In the genomic region with DNA sequence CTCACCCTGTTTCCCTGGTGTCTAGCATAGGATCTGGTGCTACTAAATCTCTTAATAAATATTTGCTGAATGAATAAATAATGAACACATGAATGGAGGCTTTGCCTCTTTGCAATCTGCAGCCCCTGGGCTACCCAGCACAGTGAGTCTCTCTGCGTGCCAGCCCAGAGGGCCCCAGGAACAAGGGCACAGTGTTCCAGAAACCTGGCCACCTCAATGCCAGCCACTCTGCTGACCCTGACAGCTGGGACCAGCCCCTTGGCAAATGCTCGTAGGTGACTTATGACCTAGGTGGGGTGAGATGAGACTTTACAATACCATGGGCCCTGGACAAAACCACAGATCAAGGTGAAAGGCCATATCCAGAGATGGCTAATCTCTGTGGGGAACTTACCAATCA, we compare ENCODE assay signal across 11 cellular contexts. TPM values are rescaled to one million over a fixed set of nuclear protein-coding genes. Genes with fewer than 3 reads are reported as not detected.
DNase-seq lines count a peak whose midpoint lies in the region; ATAC-seq and TF ChIP-seq lines count a peak whose summit lies in the region.
"Had no signal": no experiment of that assay in that cellular context is flagged by ENCODE, and none has a peak within 500 bp of the region (broad histone marks: within the 10 kb centered on the region; RNA-seq: fewer than 3 reads in every experiment).

No MANE protein-coding gene starts in this region.

- H3K9me3 Mint-ChIP-seq in activated naive CD8-positive, alpha-beta T cell treated with anti-CD3 and anti-CD28 coated beads, Interleukin-2, amount 10 ng/mL, durations not matched to agents 7 days and 5 days, result no peaks in the 10 kb centered on the region

- peak overlapping the region; percentile 55 for H3K9ac ChIP-seq in GM23248

- in situ Hi-C loops in GM23248 (cut with MboI), result no loop called here

- 43 to 48% methylated on average over 2 of the region's 2 CpGs for WGBS in GM23248 (ENCODE audit: low coverage in 1 of 2, low lambda C conversion rate in 2 of 2, missing lambda C conversion rate in 2 of 2), 2 experiments
- WGBS in spleen, 5 donors, result 62 to 70% (median 63%) methylated on average over 2 of the region's 2 CpGs

- H3K36me3 Mint-ChIP-seq in activated naive CD8-positive, alpha-beta T cell treated with anti-CD3 and anti-CD28 coated beads, Interleukin-2, amount 10 ng/mL, durations not matched to agents 7 days and 5 days, result peaks cover 23% of the 10 kb centered on the region

- no peaks in the 10 kb centered on the region for H3K27me3 Mint-ChIP-seq in activated naive CD8-positive, alpha-beta T cell treated with anti-CD3 and anti-CD28 coated beads, Interleukin-2, amount 10 ng/mL, durations not matched to agents 7 days and 5 days

- peak overlapping the region; percentile 74 for H3K4me2 ChIP-seq in GM23248 (ENCODE audit: unreplicated experiment)

- H3K27me3 ChIP-seq in GM23248 (replicated peaks; ENCODE audit: insufficient read depth) (no peaks in the 10 kb centered on the region), right atrium auricular region (no peaks in the 10 kb centered on the region), spleen (replicated peaks in 1 of 7) (no peaks in the 10 kb centered on the region)

- TF ChIP-seq POLR2A in spleen (IDR thresholded peaks at IDR 0.05), result no peak

- H3K4me3 Mint-ChIP-seq in activated naive CD8-positive, alpha-beta T cell treated with anti-CD3 and anti-CD28 coated beads, Interleukin-2, amount 10 ng/mL, durations not matched to agents 7 days and 5 days, result no peak overlapping the region

- ATAC-seq in activated naive CD8-positive, alpha-beta T cell treated with anti-CD3 and anti-CD28 coated beads, Interleukin-2, amount 10 ng/mL, durations not matched to agents 7 days and 5 days (ENCODE audit: low read depth), result no peak
- no peak for ATAC-seq in GM21390 (IDR thresholded peaks at IDR 0.05; ENCODE audit: unreplicated experiment)
- ATAC-seq: activated CD4-positive, CD25-positive, alpha-beta regulatory T cell treated with anti-CD3 and anti-CD28 coated beads, Interleukin-2, amount 50 U/mL, for 24 hours had no signal

- H3K27ac Mint-ChIP-seq in activated naive CD8-positive, alpha-beta T cell treated with anti-CD3 and anti-CD28 coated beads, Interleukin-2, amount 10 ng/mL, durations not matched to agents 7 days and 5 days, result peak overlapping the region; percentile 78

- POLR2A ChIA-PET in activated naive CD8-positive, alpha-beta T cell treated with anti-CD3 and anti-CD28 coated beads, Interleukin-2, amount 10 ng/mL, durations not matched to agents 7 days and 5 days (lab: Charles Lee), result no interaction called here

- H4K20me1 ChIP-seq in GM23248 (ENCODE audit: insufficient read depth), result no peaks in the 10 kb centered on the region

- peak overlapping the region; percentile 42 for H3K4me3 ChIP-seq in GM23248
- peak overlapping the region in 1 of 2 donors; percentile 22 for H3K4me3 ChIP-seq in right atrium auricular region
- H3K4me3 ChIP-seq in spleen, result peak overlapping the region in 1 of 8 donors; percentile 32
- H3K4me3 ChIP-seq in foreskin fibroblast (ENCODE audit: low read depth in 1 of 2, low read length in 2 of 2), result no peak overlapping the region

- H3K9me3 ChIP-seq in GM23248 (ENCODE audit: low read depth) (no peaks in the 10 kb centered on the region), right atrium auricular region (no peaks in the 10 kb centered on the region), spleen (no peaks in the 10 kb centered on the region)

- no peak for TF ChIP-seq CTCF in right atrium auricular region (IDR thresholded peaks at IDR 0.05)
- no peak for TF ChIP-seq CTCF in spleen (IDR thresholded peaks at IDR 0.05 in 8 of 11, conservative IDR thresholded peaks at IDR 0.05 in 3 of 11)
- no peak for TF ChIP-seq CTCF in foreskin fibroblast (IDR thresholded peaks at IDR 0.05; ENCODE audit: low read depth, low read length)

- H3K4me1 Mint-ChIP-seq in activated naive CD8-positive, alpha-beta T cell treated with anti-CD3 and anti-CD28 coated beads, Interleukin-2, amount 10 ng/mL, durations not matched to agents 7 days and 5 days, result peaks cover 19% of the 10 kb centered on the region

- no peaks in the 10 kb centered on the region; the same call in 1 of the 2 replicates for H3K79me2 ChIP-seq in GM23248 (ENCODE audit: insufficient read depth)

- H3K36me3 ChIP-seq in GM23248 (ENCODE audit: low read depth) (no peaks in the 10 kb centered on the region; the same call in 1 of the 2 replicates), right atrium auricular region (peaks cover 77% of the 10 kb centered on the region), spleen (peaks cover 2 to 100% (median 83%) of the 10 kb centered on the region in 6 donors)

- intact Hi-C loops in spleen (cut with DNase I; ENCODE audit: low total_unique reads), result no loop called here

- peak overlapping the region; percentile 81 for H3K27ac ChIP-seq in GM23248
- peak overlapping the region; percentile 83 to 84 for H3K27ac ChIP-seq in right atrium auricular region
- peak overlapping the region in 7 of 8 donors; percentile 67 to 83 (median 76) for H3K27ac ChIP-seq in spleen

- no peaks in the 10 kb centered on the region for H3K9me2 ChIP-seq in GM23248 (ENCODE audit: insufficient read depth)

- peaks cover 15% of the 10 kb centered on the region for H3F3A ChIP-seq in GM23248 (ENCODE audit: insufficient read depth)

- peak overlapping the region; percentile 63 for H2AFZ ChIP-seq in GM23248

- H3K4me1 ChIP-seq in GM23248 (ENCODE audit: insufficient read depth) (peaks cover 19% of the 10 kb centered on the region), right atrium auricular region (peaks cover 0 to 50% of the 10 kb centered on the region in 2 donors), spleen (peaks cover 11 to 42% (median 26%) of the 10 kb centered on the region in 6 donors)

- DNase-seq in GM23248, result no peak
- no peak for DNase-seq in activated naive CD8-positive, alpha-beta T cell treated with anti-CD3 and anti-CD28 coated beads, Interleukin-2, amount 10 ng/mL, durations not matched to agents 7 days and 5 days
- DNase-seq in right atrium auricular region (ENCODE audit: low spot score), result no peak
- no peak for DNase-seq in spleen
- no peak for DNase-seq in NCI-H748 (lab: John Stamatoyannopoulos, UW; ENCODE audit: unreplicated experiment)
- no peak for DNase-seq in DMS114 treated with DMSO at 0.1 percent for 48 hours (lab: John Stamatoyannopoulos, UW; ENCODE audit: unreplicated experiment)
- DNase-seq in foreskin fibroblast, result no peak
- DNase-seq: NCI-H1436 treated with DMSO at 0.1 percent for 48 hours; stimulated activated CD4-positive, alpha-beta T cell treated with anti-CD3 and anti-CD28 coated beads, Interleukin-2, amount 100 ng/mL, for 48 hours had no signal

RNA-seq across cellular contexts. Expression of gene UQCR10, which starts 31.6 kb away (rescaled TPM):
- total RNA-seq in GM23248 (2014; rRNA removed; shearing (Covaris generic)), result 39.7 and 45.0 TPM in 2 replicates
- polyA plus RNA-seq in GM23248 (2016; fragmentation: Nextera tagmentation; extraction: Ambion mirVana) (233 TPM in 2 replicates), spleen (100 to 1,000 TPM; 130 to 174 (median 149) TPM)
- total RNA-seq in activated naive CD8-positive, alpha-beta T cell treated with anti-CD3 and anti-CD28 coated beads, Interleukin-2, amount 10 ng/mL, durations not matched to agents 7 days and 5 days, result 10 to 100 TPM; 83.6 to 84.2 TPM
- total RNA-seq in right atrium auricular region (100 to 1,000 TPM; 125 to 137 TPM), spleen (10 to 100 TPM; 32.8 to 60.4 (median 52.0) TPM)

RNA-seq across cellular contexts. Expression of gene ZMAT5, which starts 32.0 kb away (rescaled TPM):
- 6.3 and 11.3 TPM in 2 replicates for total RNA-seq in GM23248 (2014; rRNA removed; shearing (Covaris generic))
- polyA plus RNA-seq in GM23248 (2016; fragmentation: Nextera tagmentation; extraction: Ambion mirVana), result 35.8 and 42.3 TPM in 2 replicates
- 10 to 100 TPM; 19.4 to 20.6 TPM for total RNA-seq in activated naive CD8-positive, alpha-beta T cell treated with anti-CD3 and anti-CD28 coated beads, Interleukin-2, amount 10 ng/mL, durations not matched to agents 7 days and 5 days
- 10 to 100 TPM; 17.0 to 22.9 TPM for total RNA-seq in right atrium auricular region
- 10 to 100 TPM; 15.1 to 26.8 (median 18.7) TPM for total RNA-seq in spleen
- polyA plus RNA-seq in spleen, result 10 to 100 TPM; 20.7 to 27.0 (median 23.4) TPM

RNA-seq across cellular contexts. Expression of gene ASCC2, which starts 39.3 kb away (rescaled TPM):
- 33.3 and 37.3 TPM in 2 replicates for total RNA-seq in GM23248 (2014; rRNA removed; shearing (Covaris generic))
- 51.4 and 55.6 TPM in 2 replicates for polyA plus RNA-seq in GM23248 (2016; fragmentation: Nextera tagmentation; extraction: Ambion mirVana)
- 10 to 100 TPM; 88.6 to 91.5 TPM for total RNA-seq in activated naive CD8-positive, alpha-beta T cell treated with anti-CD3 and anti-CD28 coated beads, Interleukin-2, amount 10 ng/mL, durations not matched to agents 7 days and 5 days
- total RNA-seq in right atrium auricular region, result 10 to 100 TPM; 24.3 to 37.5 TPM
- 10 to 100 TPM; 53.6 to 89.0 (median 68.6) TPM for total RNA-seq in spleen
- polyA plus RNA-seq in spleen, result 10 to 100 TPM; 34.1 to 47.3 (median 43.0) TPM
